ENCODE assay signal across 18 cellular contexts in the genomic region with DNA sequence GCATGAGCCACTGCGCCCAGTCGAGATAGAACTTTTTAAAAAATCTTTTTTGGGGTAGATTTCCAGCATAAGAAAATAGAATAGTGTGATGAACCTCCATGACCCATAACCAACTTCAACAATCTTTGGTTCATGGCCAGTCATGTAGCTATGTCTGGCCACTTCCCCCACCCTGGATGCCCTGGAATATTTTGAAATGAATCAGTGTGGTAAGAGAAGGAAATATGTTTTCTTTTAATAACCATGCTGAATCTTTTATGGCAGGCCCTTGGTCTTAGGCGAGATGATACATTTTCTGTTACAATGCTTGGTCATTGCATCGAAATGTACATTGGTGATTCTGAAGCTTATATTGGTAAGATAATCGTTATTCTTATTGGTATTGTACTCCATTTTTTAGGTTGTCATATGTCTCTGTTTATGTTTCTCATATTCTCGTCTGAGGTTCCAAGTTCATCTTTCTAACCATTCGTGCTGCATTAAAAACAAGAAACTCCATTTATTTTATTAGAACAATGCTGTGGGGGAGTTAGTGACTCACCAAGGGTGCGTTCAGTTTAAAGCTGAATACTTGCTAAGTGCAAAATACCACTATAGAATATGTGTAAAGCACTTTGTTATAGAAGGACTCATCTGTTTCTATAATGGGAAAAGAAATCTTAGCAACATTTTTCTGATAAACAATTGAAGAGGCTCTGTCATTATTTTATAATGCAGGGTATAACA. TPM values are rescaled to one million over a fixed set of nuclear protein-coding genes. Genes with fewer than 3 reads are reported as not detected.
DNase-seq lines count a peak whose midpoint lies in the region; ATAC-seq, FAIRE-seq and TF ChIP-seq lines count a peak whose summit lies in the region.
"Had no signal": no experiment of that assay in that cellular context is flagged by ENCODE, and none has a peak within 500 bp of the region (broad histone marks: within the 10 kb centered on the region; RNA-seq: fewer than 3 reads in every experiment).

No MANE protein-coding gene starts in this region.

- intact Hi-C loops in PC-9 (cut with micrococcal nuclease; ENCODE audit: unreplicated experiment): no loop called here

- BruUV-seq in PC-9 (replicated peaks; lab: Mats Ljungman, UMichigan): no TSS peak

- no peak overlapping the region for H2AFZ ChIP-seq in PC-9

- peak overlapping the region; percentile 41 for H3K27ac ChIP-seq in AG04450 (ENCODE audit: low read depth, low read length)
- H3K27ac ChIP-seq in PC-9: no peak overlapping the region
- H3K27ac ChIP-seq: left lung, SJCRH30, stomach, vagina had no signal

- no peak for FAIRE-seq in RCC 7860 (lab: Jason Lieb, UNC)

- peak overlapping the region; percentile 41 to 86 (median 68) for H3K4me3 Mint-ChIP-seq in immature natural killer cell
- H3K4me3 Mint-ChIP-seq: activated CD4-positive, alpha-beta T cell treated with anti-CD3 and anti-CD28 coated beads, Interleukin-2, amount 10 ng/mL, durations not matched to agents 7 days and 5 days; dendritic cell treated with granulocyte-macrophage colony-stimulating factor and Interleukin-4, amounts not matched to agents 40 ng/mL and 50 ng/mL, for 4 days had no signal

- H3K4me3 ChIP-seq in AG04450 (ENCODE audit: low read depth, low read length) (no peak overlapping the region), astrocyte of the cerebellum (ENCODE audit: low read depth, low read length) (no peak overlapping the region), PC-9 (no peak overlapping the region)
- H3K4me3 ChIP-seq: left lung, SJCRH30, stomach, vagina had no signal

- DNase-seq in AG04450 (ENCODE audit: low read depth, low spot score) (no peak), EL (peak; percentile 91), astrocyte of the cerebellum (ENCODE audit: low read depth) (peak; percentile 31), immature natural killer cell (no peak), NCI-H2029 treated with DMSO at 0.1 percent for 48 hours (lab: John Stamatoyannopoulos, UW) (no peak), RCC 7860 (ENCODE audit: low spot score) (no peak), PC-9 (no peak)
- DNase-seq: activated CD4-positive, alpha-beta T cell treated with anti-CD3 and anti-CD28 coated beads, Interleukin-2, amount 10 ng/mL, durations not matched to agents 7 days and 5 days; DMS 273 treated with DMSO at 0.1 percent for 48 hours; left lung; NCI-H187; NCI-H510A; posterior cingulate gyrus; SJCRH30; stomach had no signal

- no peaks in the 10 kb centered on the region for H4K20me1 ChIP-seq in PC-9 (ENCODE audit: insufficient read depth)

- no peak overlapping the region for H3K4me2 ChIP-seq in PC-9

- H3K9me3 ChIP-seq in AG04450 (ENCODE audit: control insufficient read depth, insufficient read depth, low read length) (no peaks in the 10 kb centered on the region), PC-9 (ENCODE audit: insufficient read depth, low read depth) (no peaks in the 10 kb centered on the region)
- H3K9me3 ChIP-seq: left lung, SJCRH30, stomach, vagina had no signal

- peak overlapping the region in 5 of 6 donors; percentile 62 to 94 (median 77) for H3K27ac Mint-ChIP-seq in immature natural killer cell
- H3K27ac Mint-ChIP-seq: activated CD4-positive, alpha-beta T cell treated with anti-CD3 and anti-CD28 coated beads, Interleukin-2, amount 10 ng/mL, durations not matched to agents 7 days and 5 days; dendritic cell treated with granulocyte-macrophage colony-stimulating factor and Interleukin-4, amounts not matched to agents 40 ng/mL and 50 ng/mL, for 4 days had no signal

- no peak for TF ChIP-seq CTCF in AG04450 (IDR thresholded peaks at IDR 0.05; ENCODE audit: low read depth, low read length)
- TF ChIP-seq CTCF in astrocyte of the cerebellum (IDR thresholded peaks at IDR 0.05; ENCODE audit: low read depth, low read length, missing control alignments): no peak
- no peak for TF ChIP-seq CTCF in PC-9 (conservative IDR thresholded peaks at IDR 0.05)

- CTCF ChIA-PET in AG04450 (lab: Charles Lee): no interaction called here
- CTCF ChIA-PET in PC-9 (lab: Charles Lee): no interaction called here

- H3K4me1 Mint-ChIP-seq in immature natural killer cell: peaks cover 95 to 99% of the 10 kb centered on the region in 2 donors

- no peaks in the 10 kb centered on the region for H3K9me2 ChIP-seq in PC-9 (ENCODE audit: insufficient read depth)

- peaks cover 28 to 70% (median 30%) of the 10 kb centered on the region in 3 donors for H3K36me3 Mint-ChIP-seq in immature natural killer cell

- POLR2A ChIA-PET in AG04450 (lab: Yijun Ruan, JAX): interaction anchor here (0.5 to 1.0 kb wide), 2 partner anchors 16 to 75 kb away, joined by 3 to 5 read pairs; partner anchors contain the start of gene UPF3A
- POLR2A ChIA-PET in PC-9 (lab: Charles Lee; ENCODE audit: unreplicated experiment): no interaction called here

- peaks cover 76% of the 10 kb centered on the region for H3K36me3 ChIP-seq in PC-9 (ENCODE audit: low read depth)

- no peak for ATAC-seq in HG03521 (IDR thresholded peaks at IDR 0.05; ENCODE audit: unreplicated experiment)
- ATAC-seq: left lung had no signal

- in situ Hi-C loops in astrocyte of the cerebellum (cut with HindIII; ENCODE audit: low sequenced_read_pairs): no loop called here

- H3K27me3 ChIP-seq in AG04450 (ENCODE audit: control insufficient read depth, insufficient read depth, low read length): no peaks in the 10 kb centered on the region
- no peaks in the 10 kb centered on the region for H3K27me3 ChIP-seq in PC-9 (ENCODE audit: insufficient read depth, low read depth)
- H3K27me3 ChIP-seq: left lung, SJCRH30, stomach, vagina had no signal

- H3K9me3 Mint-ChIP-seq in immature natural killer cell: peaks cover 0 to 7% (median 0%) of the 10 kb centered on the region in 6 donors
- H3K9me3 Mint-ChIP-seq: dendritic cell treated with granulocyte-macrophage colony-stimulating factor and Interleukin-4, amounts not matched to agents 40 ng/mL and 50 ng/mL, for 4 days had no signal

- H3F3A ChIP-seq in PC-9 (ENCODE audit: insufficient read depth, low read depth): 0 out of 2 replicates have a peak, but pooled peaks cover 3% of the 10 kb centered on the region

- peaks cover 5 to 17% (median 12%) of the 10 kb centered on the region in 3 donors for H3K27me3 Mint-ChIP-seq in immature natural killer cell (ENCODE audit: low read depth in 3 of 3)
- H3K27me3 Mint-ChIP-seq: activated CD4-positive, alpha-beta T cell treated with anti-CD3 and anti-CD28 coated beads, Interleukin-2, amount 10 ng/mL, durations not matched to agents 7 days and 5 days; dendritic cell treated with granulocyte-macrophage colony-stimulating factor and Interleukin-4, amounts not matched to agents 40 ng/mL and 50 ng/mL, for 4 days had no signal

- H3K79me2 ChIP-seq in PC-9 (ENCODE audit: low read depth): no peaks in the 10 kb centered on the region

- H3K4me1 ChIP-seq in PC-9 (replicated peaks; ENCODE audit: insufficient read depth): no peaks in the 10 kb centered on the region
- H3K4me1 ChIP-seq: left lung, SJCRH30, stomach, vagina had no signal

RNA-seq across cellular contexts. Expression of gene UPF3A, which starts 16.4 kb away (rescaled TPM):
- 52.3 and 60.3 TPM in 2 replicates for polyA plus RNA-seq in AG04450 (2011; rRNA removed)
- 16.2 and 18.4 TPM in 2 replicates for polyA minus RNA-seq in AG04450 (2011; rRNA and poly(A)+ RNA removed)
- polyA plus RNA-seq in immature natural killer cell: 10 to 100 TPM in 2 of 3 donors, 1 to 10 TPM in 1; 8.9 to 35.5 (median 23.9) TPM
- total RNA-seq in PC-9 (2021): 54.1 and 67.0 TPM in 2 replicates

RNA-seq across cellular contexts. Expression of gene CDC16, which starts 30.4 kb away (rescaled TPM):
- polyA plus RNA-seq in AG04450 (2011; rRNA removed): 88.2 and 112 TPM in 2 replicates
- 53.5 and 78.5 TPM in 2 replicates for polyA minus RNA-seq in AG04450 (2011; rRNA and poly(A)+ RNA removed)
- 10 to 100 TPM; 16.0 to 33.1 (median 30.1) TPM for polyA plus RNA-seq in immature natural killer cell
- total RNA-seq in PC-9 (2021): 45.7 and 56.8 TPM in 2 replicates

RNA-seq across cellular contexts. Expression of gene CHAMP1, which starts 49.3 kb away (rescaled TPM):
- polyA plus RNA-seq in AG04450 (2011; rRNA removed) (39.3 and 57.7 TPM in 2 replicates), immature natural killer cell (10 to 100 TPM in 1 of 3 donors, 1 to 10 TPM in 2; 1.8 to 10.2 (median 5.0) TPM)
- 12.3 and 17.5 TPM in 2 replicates for polyA minus RNA-seq in AG04450 (2011; rRNA and poly(A)+ RNA removed)
- total RNA-seq in PC-9 (2021): 15.1 and 16.0 TPM in 2 replicates

Comparison
In these comparisons a context has a peak if more than half of its experiments do, and no peak if none do; other contexts are left out.
1. DNase-seq: peak in EL (single experiment) and astrocyte of the cerebellum (single experiment); none in AG04450 (single experiment), immature natural killer cell (0 of 3), NCI-H2029 treated with DMSO at 0.1 percent for 48 hours (single experiment), RCC 7860 (single experiment) and PC-9 (0 of 2).